22 cellular contexts compared by ENCODE assay signal in the genomic region with DNA sequence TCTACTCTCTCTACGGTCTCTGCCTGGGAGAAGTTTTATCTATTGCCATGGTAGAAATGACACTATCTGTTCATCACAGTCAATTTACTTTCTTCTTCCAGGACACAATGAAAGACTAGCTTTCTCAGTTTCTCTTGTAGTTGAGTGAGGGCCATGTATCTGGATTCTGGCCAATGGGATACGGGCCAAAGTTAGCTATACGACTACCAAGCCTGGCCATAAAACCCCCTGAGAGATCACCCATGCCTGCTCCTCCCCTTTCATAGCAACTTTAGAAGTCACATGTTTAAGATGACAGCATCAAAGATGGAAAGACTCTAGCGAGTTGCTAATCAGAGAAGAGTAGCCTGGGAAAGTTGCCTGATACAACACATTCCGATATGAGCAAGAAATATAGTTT. TPM values are rescaled to one million over a fixed set of nuclear protein-coding genes. Genes with fewer than 3 reads are reported as not detected.
DNase-seq lines count a peak whose midpoint lies in the region; ATAC-seq and TF ChIP-seq lines count a peak whose summit lies in the region.
"Had no signal": no experiment of that assay in that cellular context is flagged by ENCODE, and none has a peak within 500 bp of the region (broad histone marks: within the 10 kb centered on the region; RNA-seq: fewer than 3 reads in every experiment).

No MANE protein-coding gene starts in this region.

- H3K79me2 ChIP-seq in osteoblast (ENCODE audit: insufficient read depth, low read length): peaks cover 27% of the 10 kb centered on the region

- intact Hi-C loops in A673 (cut with micrococcal nuclease; ENCODE audit: unreplicated experiment): no loop called here

- TF ChIP-seq CTCF in A673 (conservative IDR thresholded peaks at IDR 0.05; ENCODE audit: low read depth, low read length): no peak
- TF ChIP-seq CTCF in cardiac fibroblast (IDR thresholded peaks at IDR 0.05; ENCODE audit: low read depth, low read length): no peak
- TF ChIP-seq CTCF in endodermal cell (conservative IDR thresholded peaks at IDR 0.05): no peak
- no peak for TF ChIP-seq CTCF in osteoblast (IDR thresholded peaks at IDR 0.05; ENCODE audit: extremely low read depth, low read depth, low read length)

- peaks cover 15% of the 10 kb centered on the region for H3K9me3 Mint-ChIP-seq in endodermal cell
- H3K9me3 Mint-ChIP-seq: CD4-positive, alpha-beta T cell; CD8-positive, alpha-beta T cell had no signal

- H3K27ac Mint-ChIP-seq in endodermal cell: no peak overlapping the region
- H3K27ac Mint-ChIP-seq: CD4-positive, alpha-beta T cell; CD8-positive, alpha-beta T cell had no signal

- BruUV-seq in A673 (replicated peaks; lab: Mats Ljungman, UMichigan): no TSS peak

- no peaks in the 10 kb centered on the region for H3K4me1 Mint-ChIP-seq in endodermal cell

- no peak overlapping the region for H2AFZ ChIP-seq in osteoblast (ENCODE audit: low read length)

- H3K27me3 ChIP-seq in A673 (replicated peaks; ENCODE audit: insufficient read depth, low read depth, low read length, poor library complexity): no peaks in the 10 kb centered on the region
- no peaks in the 10 kb centered on the region for H3K27me3 ChIP-seq in endodermal cell (ENCODE audit: control insufficient read depth, insufficient read depth, low read length, poor library complexity, severe bottlenecking)
- H3K27me3 ChIP-seq in osteoblast (ENCODE audit: insufficient read depth, low read length): no peaks in the 10 kb centered on the region
- H3K27me3 ChIP-seq: BLaER1 treated with 17β-estradiol and CSF1 and Interleukin-3, amounts not matched to agents 10 nM and 100 nM had no signal

- H3K36me3 ChIP-seq in A673 (ENCODE audit: insufficient read depth, low read length, poor library complexity, severe bottlenecking) (no peaks in the 10 kb centered on the region), endodermal cell (ENCODE audit: control insufficient read depth, insufficient read depth, low read length) (peaks cover 2% of the 10 kb centered on the region), osteoblast (ENCODE audit: insufficient read depth, low read length) (no peaks in the 10 kb centered on the region)

- H3K4me3 ChIP-seq in A673 (ENCODE audit: low read depth, low read length, poor library complexity, severe bottlenecking) (no peak overlapping the region), cardiac fibroblast (replicated peaks in 1 of 2; ENCODE audit: low read depth in 2 of 2, low read length in 2 of 2) (no peak overlapping the region), endodermal cell (ENCODE audit: low read length) (peak overlapping the region; percentile 2), osteoblast (ENCODE audit: insufficient read depth, low read length) (no peak overlapping the region)
- H3K4me3 ChIP-seq: A549; BLaER1 treated with 17β-estradiol and CSF1 and Interleukin-3, amounts not matched to agents 10 nM and 100 nM had no signal

- CTCF ChIA-PET in A673 (lab: Charles Lee): no interaction called here

- H3K36me3 Mint-ChIP-seq in endodermal cell (ENCODE audit: low read depth): peaks cover 21% of the 10 kb centered on the region

- H4K20me1 ChIP-seq in osteoblast (ENCODE audit: insufficient read depth, low read length): peaks cover 8% of the 10 kb centered on the region
- H4K20me1 ChIP-seq: BLaER1 treated with 17β-estradiol and CSF1 and Interleukin-3, amounts not matched to agents 10 nM and 100 nM had no signal

- DNase-seq in A673 (ENCODE audit: low spot score) (peak; percentile 32), cardiac fibroblast (ENCODE audit: low read depth in 2 of 2) (peak; percentile 20 to 32), endodermal cell (no peak), osteoblast (ENCODE audit: insufficient read length, low spot score, missing footprints) (peak; percentile 56), G401 (ENCODE audit: low spot score) (no peak), COLO668 (lab: John Stamatoyannopoulos, UW; ENCODE audit: unreplicated experiment) (no peak)
- DNase-seq: ACHN; CD4-positive, alpha-beta T cell; CD8-positive, alpha-beta T cell; COR-L47; DMS 273 treated with DMSO at 0.1 percent for 48 hours; DMS153; DMS53; DMS79; DND-41; EL; GF-D8 had no signal

- POLR2A ChIA-PET in A673 (lab: Charles Lee; ENCODE audit: low non-redundant PET): no interaction called here

- H3K4me1 ChIP-seq in A673 (ENCODE audit: insufficient read depth, low read length, poor library complexity, severe bottlenecking) (no peaks in the 10 kb centered on the region), endodermal cell (ENCODE audit: control insufficient read depth, insufficient read depth, low read length) (no peaks in the 10 kb centered on the region), osteoblast (ENCODE audit: insufficient read depth, low read length) (no peaks in the 10 kb centered on the region)
- H3K4me1 ChIP-seq: A549; BLaER1 treated with 17β-estradiol and CSF1 and Interleukin-3, amounts not matched to agents 10 nM and 100 nM had no signal

- H3K9ac ChIP-seq in endodermal cell (ENCODE audit: extremely low read depth, low read length, poor library complexity, severe bottlenecking): no peak overlapping the region
- H3K9ac ChIP-seq: BLaER1 treated with 17β-estradiol and CSF1 and Interleukin-3, amounts not matched to agents 10 nM and 100 nM had no signal

- in situ Hi-C loops in G401 (cut with HindIII; ENCODE audit: low sequenced_read_pairs): no loop called here

- WGBS in endodermal cell (ENCODE audit: insufficient coverage in 1 of 2, insufficient read length in 1 of 2), 2 experiments: 92 to 100% methylated on average over 2 to 5 of the region's 5 CpGs

- H3K4me3 Mint-ChIP-seq in endodermal cell: no peak overlapping the region
- H3K4me3 Mint-ChIP-seq: CD4-positive, alpha-beta T cell; CD8-positive, alpha-beta T cell had no signal

- no peak overlapping the region for H3K4me2 ChIP-seq in osteoblast (ENCODE audit: insufficient read depth, low read length)
- H3K4me2 ChIP-seq: A549; BLaER1 treated with 17β-estradiol and CSF1 and Interleukin-3, amounts not matched to agents 10 nM and 100 nM had no signal

- no peaks in the 10 kb centered on the region for H3K27me3 Mint-ChIP-seq in endodermal cell (ENCODE audit: insufficient read depth)
- H3K27me3 Mint-ChIP-seq: CD4-positive, alpha-beta T cell had no signal

- no peak for ATAC-seq in GM18519 (IDR thresholded peaks at IDR 0.05; ENCODE audit: low FRiP score, unreplicated experiment)
- ATAC-seq: A549; CD8-positive, alpha-beta T cell had no signal

- H3K9me3 ChIP-seq in A673 (ENCODE audit: low read depth, low read length, poor library complexity, severe bottlenecking) (no peaks in the 10 kb centered on the region), endodermal cell (ENCODE audit: control insufficient read depth, low read length) (peaks cover 40% of the 10 kb centered on the region), osteoblast (ENCODE audit: low read depth, low read length) (no peaks in the 10 kb centered on the region)
- H3K9me3 ChIP-seq: A549 had no signal

- no peak overlapping the region for H3K27ac ChIP-seq in A673 (ENCODE audit: low read depth, low read length, poor library complexity, severe bottlenecking)
- H3K27ac ChIP-seq in endodermal cell (ENCODE audit: low read depth, low read length): no peak overlapping the region
- H3K27ac ChIP-seq in osteoblast (ENCODE audit: low read depth, low read length): no peak overlapping the region
- H3K27ac ChIP-seq: 22Rv1; A549; BLaER1 treated with 17β-estradiol and CSF1 and Interleukin-3, amounts not matched to agents 10 nM and 100 nM; C4-2B had no signal

RNA-seq across cellular contexts. Expression of a gene that starts 17.8 kb away (rescaled TPM):
- 30.2 and 31.8 TPM in 2 replicates for total RNA-seq in A673 (2021)
- total RNA-seq in endodermal cell: 10 to 100 TPM; 21.5 to 28.7 TPM
- polyA plus RNA-seq in endodermal cell (2013, experiment 1 of 2): 20.6 TPM
- 19.1 TPM for polyA plus RNA-seq in endodermal cell (2013, experiment 2 of 2)
- 19.2 and 20.3 TPM in 2 replicates for total RNA-seq in osteoblast
- total RNA-seq in G401 (2014; rRNA removed; shearing (Covaris generic)): 28.7 and 34.8 TPM in 2 replicates

Comparison
In these comparisons a context has a peak if more than half of its experiments do, and no peak if none do; other contexts are left out.
1. DNase-seq: peak in A673 (single experiment), cardiac fibroblast (2 of 2) and osteoblast (single experiment); none in endodermal cell (single experiment), G401 (single experiment) and COLO668 (single experiment).